8 cellular contexts compared by ENCODE assay signal in the genomic region with DNA sequence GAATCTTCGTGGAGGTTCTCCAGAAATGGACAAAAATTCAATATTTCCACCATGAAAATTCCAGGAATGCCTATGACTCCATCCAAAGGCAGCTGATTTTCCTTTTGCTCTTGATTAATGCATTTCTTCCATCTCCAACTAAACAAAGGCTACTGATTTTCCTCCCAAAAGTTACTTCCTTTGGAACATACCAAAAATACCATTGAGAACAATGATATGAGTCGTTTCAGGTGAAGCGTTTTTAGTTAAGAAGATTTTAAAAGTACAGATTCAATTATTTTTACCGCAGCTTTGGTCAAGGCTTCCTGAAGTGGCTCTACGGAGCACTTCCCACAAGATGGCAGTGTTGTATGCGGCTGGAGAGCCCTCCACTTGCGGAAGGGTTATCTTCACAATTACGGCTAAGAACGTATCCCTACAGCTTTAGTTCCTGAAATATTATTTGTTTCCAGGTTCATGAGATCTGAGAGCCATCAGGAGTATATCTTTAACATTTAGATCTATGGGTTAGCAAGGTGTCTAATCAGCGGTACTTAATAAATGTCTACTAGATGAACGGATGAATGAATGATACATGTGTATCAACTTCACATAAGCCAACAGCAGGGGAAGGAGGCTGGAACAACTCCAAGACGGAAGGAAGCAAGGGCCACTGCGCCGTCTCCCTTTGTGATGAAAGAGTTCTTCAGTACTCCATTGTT. TPM values are rescaled to one million over a fixed set of nuclear protein-coding genes. Genes with fewer than 3 reads are reported as not detected.
DNase-seq lines count a peak whose midpoint lies in the region; ATAC-seq, FAIRE-seq and TF ChIP-seq lines count a peak whose summit lies in the region.

No MANE protein-coding gene starts in this region.

- TF ChIP-seq CTCF in 22Rv1 (IDR thresholded peaks at IDR 0.05) (peak; percentile 94), HepG2 (CRISPR knock-in tag; IDR thresholded peaks at IDR 0.05) (peak; percentile 83)

- ATAC-seq in HepG2: peak; percentile 61
- ATAC-seq in HG03432 (IDR thresholded peaks at IDR 0.05; ENCODE audit: unreplicated experiment): no peak

- no peak overlapping the region for H3K4me3 ChIP-seq in HepG2 (replicated peaks in 1 of 3; ENCODE audit: insufficient read depth in 1 of 3, low read depth in 2 of 3, low read length in 3 of 3)

- no peaks in the 10 kb centered on the region for H3K36me3 ChIP-seq in HepG2 (replicated peaks in 1 of 2; ENCODE audit: control insufficient read depth in 1 of 2, insufficient read depth in 2 of 2, low read length in 2 of 2)

- H3K79me2 ChIP-seq in HepG2 (ENCODE audit: insufficient read depth, low read length): no peaks in the 10 kb centered on the region

- peak; percentile 43 for DNase-seq in GDM1 (lab: John Stamatoyannopoulos, UW)
- peak; percentile 14 for DNase-seq in NCI-H1092 (lab: John Stamatoyannopoulos, UW)
- peak; percentile 38 for DNase-seq in UCSD-AML1 (lab: John Stamatoyannopoulos, UW; ENCODE audit: unreplicated experiment)
- DNase-seq in dedifferentiated amniotic fluid mesenchymal stem cell (ENCODE audit: extremely low spot score): peak; percentile 69
- DNase-seq in HepG2 (ENCODE audit: low spot score): peak; percentile 27
- peak; percentile 39 for DNase-seq in stimulated activated CD4-positive, alpha-beta T cell treated with anti-CD3 and anti-CD28 coated beads, Interleukin-4, amount 100 ng/mL, for 24 hours

- no TSS peak for BruUV-seq in HepG2 (replicated peaks; lab: Mats Ljungman, UMichigan)

- CTCF ChIA-PET in HepG2 (lab: Yijun Ruan, JAX; ENCODE audit: low intra/inter-chr PET ratio, low total read pairs): interaction anchor here (0.8 to 2.8 kb wide), 4 partner anchors 112 to 754 kb away, joined by 3 to 18 read pairs (median 6); no protein-coding TSS in a partner anchor

- peaks cover 33% of the 10 kb centered on the region for H3K4me1 ChIP-seq in HepG2 (ENCODE audit: insufficient read depth, low read length)

- no peak overlapping the region for H3K9ac ChIP-seq in HepG2 (ENCODE audit: insufficient read depth, low read depth, low read length)

- POLR2A ChIA-PET in HepG2 (lab: Yijun Ruan, JAX): interaction anchor here (1.2 to 5.6 kb wide), 2 partner anchors 36 to 216 kb away, joined by 3 to 46 read pairs; a partner anchor contains a TSS

- TF ChIP-seq EP300 in HepG2 (IDR thresholded peaks at IDR 0.05; ENCODE audit: low read depth in 2 of 2, low read length in 2 of 2): no peak
- TF ChIP-seq EP300 in HepG2 (CRISPR knock-in tag; IDR thresholded peaks at IDR 0.05; ENCODE audit: borderline replicate concordance): no peak

- no peak overlapping the region for H2AFZ ChIP-seq in HepG2 (ENCODE audit: low read length)

- FAIRE-seq in HepG2 (lab: Jason Lieb, UNC): peak; percentile 52

- H3K27ac ChIP-seq in 22Rv1: no peak overlapping the region
- H3K27ac ChIP-seq in HepG2 (ENCODE audit: extremely low read length, insufficient read depth, low read length): no peak overlapping the region

- in situ Hi-C loops in HepG2 (cut with HindIII; ENCODE audit: extremely low pct_ligation_motif_present, low pct_unique_long_range_greater_than_20kb): loop anchor here (25.0 kb wide), 1 partner anchor 441 kb away; no protein-coding TSS in a partner anchor

- no peaks in the 10 kb centered on the region for H4K20me1 ChIP-seq in HepG2 (ENCODE audit: insufficient read depth, low read length)

- no peaks in the 10 kb centered on the region for H3K27me3 ChIP-seq in HepG2 (ENCODE audit: control insufficient read depth in 1 of 2, insufficient read depth in 2 of 2, low read length in 2 of 2)

- 64% methylated on average over 14 of the region's 14 CpGs for WGBS in HepG2 (ENCODE audit: low lambda C conversion rate)

- intact Hi-C loops in HepG2 (cut with micrococcal nuclease; ENCODE audit: unreplicated experiment): loop anchor here (2.0 to 10.0 kb wide), 5 partner anchors 38 to 314 kb away; no protein-coding TSS in a partner anchor

- no peaks in the 10 kb centered on the region for H3K9me3 ChIP-seq in HepG2 (ENCODE audit: low read length)

- no peak overlapping the region for H3K4me2 ChIP-seq in HepG2 (ENCODE audit: low read depth, low read length)

- TF ChIP-seq RAD21 in HepG2 (CRISPR knock-in tag; IDR thresholded peaks at IDR 0.05): peak; percentile 89

- no peak for TF ChIP-seq POLR2A in HepG2 (IDR thresholded peaks at IDR 0.05; ENCODE audit: insufficient read depth in 1 of 2, low read depth in 2 of 2, low read length in 2 of 2)

TF ChIP-seq in HepG2, 621 proteins besides CTCF, POLR2A, EP300 and RAD21 (continues in another document):
- peak; percentile 36 for TF ChIP-seq XRCC5 (optimal IDR thresholded peaks at IDR 0.05; ENCODE audit: low read length)
- TF ChIP-seq ZSCAN25 (CRISPR knock-in tag; IDR thresholded peaks at IDR 0.05): no peak

RNA-seq across cellular contexts. Expression of a gene that starts 35.9 kb away (rescaled TPM):
- total RNA-seq in HepG2 (2016; rRNA removed; fragmentation: Illumina TruSeq; extraction: Trizol): 29.5 and 52.6 TPM in 2 replicates
- 31.9 and 35.6 TPM in 2 replicates for total RNA-seq in HepG2 (2016; cell fraction: cytosol; rRNA removed; fragmentation: Illumina TruSeq; extraction: Trizol; ENCODE audit: low read depth)
- total RNA-seq in HepG2 (2016; cell fraction: insoluble cytoplasmic fraction; rRNA removed; fragmentation: Illumina TruSeq; extraction: Trizol): 27.5 and 50.9 TPM in 2 replicates
- 31.2 TPM in 2 replicates for total RNA-seq in HepG2 (2016; cell fraction: membrane; rRNA removed; fragmentation: Illumina TruSeq; extraction: Trizol)
- 68.6 and 68.7 TPM in 2 replicates for total RNA-seq in HepG2 (2016; cell fraction: nucleus; rRNA removed; fragmentation: Illumina TruSeq; extraction: Trizol)
- 60.8 and 66.4 TPM in 2 replicates for polyA plus RNA-seq in HepG2 (2011; rRNA removed)
- 47.7 and 50.6 TPM in 2 replicates for polyA plus RNA-seq in HepG2 (2011; cell fraction: cytosol; rRNA removed)
- polyA plus RNA-seq in HepG2 (2011; cell fraction: nucleus; rRNA removed): 32.8 and 34.4 TPM in 2 replicates
- 36.1 and 38.1 TPM in 2 replicates for polyA plus RNA-seq in HepG2 (2012)
- 6.9 and 7.3 TPM in 2 replicates for polyA plus RNA-seq in HepG2 (2016; cell fraction: cytosol; fragmentation: Illumina TruSeq; extraction: Trizol; ENCODE audit: low read depth)
- 20.7 and 24.7 TPM in 2 replicates for polyA plus RNA-seq in HepG2 (2016; cell fraction: insoluble cytoplasmic fraction; fragmentation: Illumina TruSeq; extraction: Trizol; ENCODE audit: low read depth)
- 10.7 and 11.5 TPM in 2 replicates for polyA plus RNA-seq in HepG2 (2016; cell fraction: membrane; fragmentation: Illumina TruSeq; extraction: Trizol; ENCODE audit: low read depth)
- polyA plus RNA-seq in HepG2 (2016; cell fraction: nucleus; fragmentation: Illumina TruSeq; extraction: Trizol; ENCODE audit: insufficient read depth, low read depth): 62.9 and 65.1 TPM in 2 replicates
- 13.2 and 89.5 TPM in 2 replicates for polyA minus RNA-seq in HepG2 (2011; rRNA and poly(A)+ RNA removed; ENCODE audit: low replicate concordance)
- 71.8 and 79.4 TPM in 2 replicates for polyA minus RNA-seq in HepG2 (2011; cell fraction: cytosol; rRNA and poly(A)+ RNA removed)
- 74.4 and 82.4 TPM in 2 replicates for polyA minus RNA-seq in HepG2 (2011; cell fraction: nucleus; rRNA and poly(A)+ RNA removed)

RNA-seq across cellular contexts. Expression of a gene that starts 48.5 kb away (rescaled TPM):
- 4.6 and 7.9 TPM in 2 replicates for total RNA-seq in HepG2 (2016; rRNA removed; fragmentation: Illumina TruSeq; extraction: Trizol)
- total RNA-seq in HepG2 (2016; cell fraction: cytosol; rRNA removed; fragmentation: Illumina TruSeq; extraction: Trizol; ENCODE audit: low read depth): 2.6 and 5.4 TPM in 2 replicates
- total RNA-seq in HepG2 (2016; cell fraction: insoluble cytoplasmic fraction; rRNA removed; fragmentation: Illumina TruSeq; extraction: Trizol): 4.1 and 7.2 TPM in 2 replicates
- total RNA-seq in HepG2 (2016; cell fraction: membrane; rRNA removed; fragmentation: Illumina TruSeq; extraction: Trizol): 6.9 and 7.7 TPM in 2 replicates
- total RNA-seq in HepG2 (2016; cell fraction: nucleus; rRNA removed; fragmentation: Illumina TruSeq; extraction: Trizol): 5.3 and 6.5 TPM in 2 replicates
- polyA plus RNA-seq in HepG2 (2011; rRNA removed): 3.2 and 3.6 TPM in 2 replicates
- 2.2 and 3.7 TPM in 2 replicates for polyA plus RNA-seq in HepG2 (2011; cell fraction: cytosol; rRNA removed)
- polyA plus RNA-seq in HepG2 (2011; cell fraction: nucleus; rRNA removed): 1.9 and 2.6 TPM in 2 replicates
- 3.9 and 8.5 TPM in 2 replicates for polyA plus RNA-seq in HepG2 (2012)
- 1.9 and 2.1 TPM in 2 replicates for polyA plus RNA-seq in HepG2 (2016; cell fraction: cytosol; fragmentation: Illumina TruSeq; extraction: Trizol; ENCODE audit: low read depth)
- 3.3 and 4.2 TPM in 2 replicates for polyA plus RNA-seq in HepG2 (2016; cell fraction: insoluble cytoplasmic fraction; fragmentation: Illumina TruSeq; extraction: Trizol; ENCODE audit: low read depth)
- polyA plus RNA-seq in HepG2 (2016; cell fraction: membrane; fragmentation: Illumina TruSeq; extraction: Trizol; ENCODE audit: low read depth): 3.1 and 5.1 TPM in 2 replicates
- polyA plus RNA-seq in HepG2 (2016; cell fraction: nucleus; fragmentation: Illumina TruSeq; extraction: Trizol; ENCODE audit: insufficient read depth, low read depth): 3.9 and 4.6 TPM in 2 replicates
- 0.35 and 2.7 TPM in 2 replicates for polyA minus RNA-seq in HepG2 (2011; rRNA and poly(A)+ RNA removed; ENCODE audit: low replicate concordance)
- polyA minus RNA-seq in HepG2 (2011; cell fraction: cytosol; rRNA and poly(A)+ RNA removed): 2.3 and 3.3 TPM in 2 replicates
- 6.1 and 8.1 TPM in 2 replicates for polyA minus RNA-seq in HepG2 (2011; cell fraction: nucleus; rRNA and poly(A)+ RNA removed)

RNA-seq across cellular contexts. Expression of a gene that starts 48.6 kb away (rescaled TPM):
- total RNA-seq in HepG2 (2016; rRNA removed; fragmentation: Illumina TruSeq; extraction: Trizol): 18.8 and 24.1 TPM in 2 replicates
- total RNA-seq in HepG2 (2016; cell fraction: cytosol; rRNA removed; fragmentation: Illumina TruSeq; extraction: Trizol; ENCODE audit: low read depth): 3.8 and 4.2 TPM in 2 replicates
- 20.1 and 22.9 TPM in 2 replicates for total RNA-seq in HepG2 (2016; cell fraction: insoluble cytoplasmic fraction; rRNA removed; fragmentation: Illumina TruSeq; extraction: Trizol)
- total RNA-seq in HepG2 (2016; cell fraction: membrane; rRNA removed; fragmentation: Illumina TruSeq; extraction: Trizol): 9.9 and 10.6 TPM in 2 replicates
- total RNA-seq in HepG2 (2016; cell fraction: nucleus; rRNA removed; fragmentation: Illumina TruSeq; extraction: Trizol): 12.4 and 16.0 TPM in 2 replicates
- polyA plus RNA-seq in HepG2 (2011; rRNA removed): 11.4 and 13.8 TPM in 2 replicates
- 7.9 and 9.3 TPM in 2 replicates for polyA plus RNA-seq in HepG2 (2011; cell fraction: cytosol; rRNA removed)
- 9.9 and 17.2 TPM in 2 replicates for polyA plus RNA-seq in HepG2 (2011; cell fraction: nucleus; rRNA removed)
- 17.3 and 29.7 TPM in 2 replicates for polyA plus RNA-seq in HepG2 (2012)
- polyA plus RNA-seq in HepG2 (2016; cell fraction: cytosol; fragmentation: Illumina TruSeq; extraction: Trizol; ENCODE audit: low read depth): 4.8 and 5.9 TPM in 2 replicates
- 24.9 and 32.3 TPM in 2 replicates for polyA plus RNA-seq in HepG2 (2016; cell fraction: insoluble cytoplasmic fraction; fragmentation: Illumina TruSeq; extraction: Trizol; ENCODE audit: low read depth)
- polyA plus RNA-seq in HepG2 (2016; cell fraction: membrane; fragmentation: Illumina TruSeq; extraction: Trizol; ENCODE audit: low read depth): 7.8 and 10.1 TPM in 2 replicates
- polyA plus RNA-seq in HepG2 (2016; cell fraction: nucleus; fragmentation: Illumina TruSeq; extraction: Trizol; ENCODE audit: insufficient read depth, low read depth): 41.7 and 45.7 TPM in 2 replicates
- polyA minus RNA-seq in HepG2 (2011; rRNA and poly(A)+ RNA removed; ENCODE audit: low replicate concordance): 8.8 TPM in 1 of 2 replicates, not detected in the other
- polyA minus RNA-seq in HepG2 (2011; cell fraction: cytosol; rRNA and poly(A)+ RNA removed): 3.7 and 5.3 TPM in 2 replicates
- 18.4 and 18.5 TPM in 2 replicates for polyA minus RNA-seq in HepG2 (2011; cell fraction: nucleus; rRNA and poly(A)+ RNA removed)

Comparison
In these comparisons a context has a peak if more than half of its experiments do, and no peak if none do; other contexts are left out.
1. DNase-seq: peak in every context shown above with its lines; median percentile 69 in dedifferentiated amniotic fluid mesenchymal stem cell; 43 in GDM1; 39 in stimulated activated CD4-positive, alpha-beta T cell treated with anti-CD3 and anti-CD28 coated beads, Interleukin-4, amount 100 ng/mL, for 24 hours; 38 in UCSD-AML1; 27 in HepG2; 14 in NCI-H1092.